Comparison of ENCODE assay signal across 8 cellular contexts in the genomic region with DNA sequence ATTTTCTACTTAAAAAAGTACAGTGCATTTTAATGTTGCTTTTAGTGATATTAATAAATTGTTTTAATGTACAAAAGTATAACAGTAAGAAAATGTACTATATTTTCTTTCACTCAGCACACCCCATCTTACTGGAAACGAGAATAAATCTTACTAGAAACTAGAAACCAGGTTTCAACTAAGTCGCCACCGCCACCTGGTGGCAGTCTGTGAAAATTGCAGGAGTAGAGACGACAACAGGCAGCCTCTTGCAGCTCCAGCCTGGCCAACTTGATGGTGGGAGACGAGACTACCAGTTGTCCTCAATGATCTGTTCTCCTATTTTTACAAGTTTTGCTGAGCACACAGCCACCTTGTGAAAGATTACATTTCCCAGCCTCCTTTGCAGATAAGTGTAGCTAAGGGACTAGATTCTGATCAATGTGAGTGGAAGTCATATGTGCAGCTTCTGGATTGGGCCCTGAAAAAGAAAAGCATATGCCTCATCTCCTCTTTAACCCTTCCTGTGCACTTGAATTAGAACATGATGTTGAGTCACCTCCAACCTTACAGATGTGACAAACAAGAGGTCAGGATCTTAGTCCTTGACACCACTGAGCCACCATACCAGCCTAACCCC. TPM values are rescaled to one million over a fixed set of nuclear protein-coding genes. Genes with fewer than 3 reads are reported as not detected.
DNase-seq lines count a peak whose midpoint lies in the region; ATAC-seq and TF ChIP-seq lines count a peak whose summit lies in the region.

No MANE protein-coding gene starts in this region.

- H2AFZ ChIP-seq in neural cell (ENCODE audit: low read depth, low read length): no peak overlapping the region

- peaks cover 5% of the 10 kb centered on the region for H3K9me3 ChIP-seq in WERI-Rb-1 (ENCODE audit: severe bottlenecking)
- no peaks in the 10 kb centered on the region for H3K9me3 ChIP-seq in neural cell (ENCODE audit: low read length)

- H3F3A ChIP-seq in neural cell (ENCODE audit: insufficient read depth, low read length, poor library complexity, severe bottlenecking): no peaks in the 10 kb centered on the region

- H3K27ac ChIP-seq in WERI-Rb-1 (no peak overlapping the region), neural cell (ENCODE audit: low read length) (no peak overlapping the region)

- TF ChIP-seq EP300 in neural cell (conservative IDR thresholded peaks at IDR 0.05; ENCODE audit: poor library complexity, severe bottlenecking): no peak

- TF ChIP-seq CTCF in WERI-Rb-1 (IDR thresholded peaks at IDR 0.05; ENCODE audit: low read depth, low read length): peak; percentile 86
- TF ChIP-seq CTCF in neural cell (IDR thresholded peaks at IDR 0.05; ENCODE audit: poor library complexity, severe bottlenecking): peak; percentile 53

- H3K4me3 ChIP-seq in WERI-Rb-1 (ENCODE audit: low read depth, low read length) (no peak overlapping the region), neural cell (ENCODE audit: low read length) (no peak overlapping the region)

- no peak for ATAC-seq in HG03025 (IDR thresholded peaks at IDR 0.05; ENCODE audit: low FRiP score, unreplicated experiment)

- H4K20me1 ChIP-seq in neural cell (ENCODE audit: insufficient read depth): no peaks in the 10 kb centered on the region

- DNase-seq in SIG-M5 treated with dmso at 0.1 percent for 504 hours (lab: John Stamatoyannopoulos, UW; ENCODE audit: unreplicated experiment) (peak; percentile 82), SIG-M5 (lab: John Stamatoyannopoulos, UW) (no peak), NCI-H1694 treated with DMSO at 0.1 percent for 48 hours (lab: John Stamatoyannopoulos, UW) (peak; percentile 73), WERI-Rb-1 (peak; percentile 87), ureter (ENCODE audit: low spot score) (no peak)
- DNase-seq in effector CD8-positive, alpha-beta T cell (lab: John Stamatoyannopoulos, UW): peak; percentile 12

- no peaks in the 10 kb centered on the region for H3K9me2 ChIP-seq in neural cell (ENCODE audit: insufficient read depth, low read length)

- H3K27me3 ChIP-seq in WERI-Rb-1 (ENCODE audit: insufficient read depth, low read depth, severe bottlenecking): no peaks in the 10 kb centered on the region
- no peaks in the 10 kb centered on the region for H3K27me3 ChIP-seq in neural cell (ENCODE audit: insufficient read depth, low read depth, low read length)

- H3K4me2 ChIP-seq in neural cell (ENCODE audit: low read length): no peak overlapping the region

- H3K36me3 ChIP-seq in WERI-Rb-1: no peaks in the 10 kb centered on the region
- H3K36me3 ChIP-seq in neural cell (ENCODE audit: insufficient read depth, low read length): no peaks in the 10 kb centered on the region

- TF ChIP-seq RAD21 in neural cell (conservative IDR thresholded peaks at IDR 0.05): peak; percentile 35

- no peaks in the 10 kb centered on the region for H3K79me2 ChIP-seq in neural cell (replicated peaks; ENCODE audit: insufficient read depth, low read length)

- no peak overlapping the region for H3K9ac ChIP-seq in neural cell (ENCODE audit: low read length)

TF ChIP-seq in neural cell, 6 proteins besides CTCF, POLR2A, EP300 and RAD21:
- TF ChIP-seq TAF1 (IDR thresholded peaks at IDR 0.05; ENCODE audit: low read depth) (no peak), EZH2 (IDR thresholded peaks at IDR 0.05; ENCODE audit: borderline replicate concordance, insufficient read depth, low read length, poor library complexity, severe bottlenecking) (no peak), SMC3 (conservative IDR thresholded peaks at IDR 0.05; ENCODE audit: poor library complexity) (no peak), MXI1 (conservative IDR thresholded peaks at IDR 0.05; ENCODE audit: poor library complexity, severe bottlenecking) (no peak), POLR2AphosphoS5 (IDR thresholded peaks at IDR 0.05) (no peak)
- TF ChIP-seq, protein P1, sequence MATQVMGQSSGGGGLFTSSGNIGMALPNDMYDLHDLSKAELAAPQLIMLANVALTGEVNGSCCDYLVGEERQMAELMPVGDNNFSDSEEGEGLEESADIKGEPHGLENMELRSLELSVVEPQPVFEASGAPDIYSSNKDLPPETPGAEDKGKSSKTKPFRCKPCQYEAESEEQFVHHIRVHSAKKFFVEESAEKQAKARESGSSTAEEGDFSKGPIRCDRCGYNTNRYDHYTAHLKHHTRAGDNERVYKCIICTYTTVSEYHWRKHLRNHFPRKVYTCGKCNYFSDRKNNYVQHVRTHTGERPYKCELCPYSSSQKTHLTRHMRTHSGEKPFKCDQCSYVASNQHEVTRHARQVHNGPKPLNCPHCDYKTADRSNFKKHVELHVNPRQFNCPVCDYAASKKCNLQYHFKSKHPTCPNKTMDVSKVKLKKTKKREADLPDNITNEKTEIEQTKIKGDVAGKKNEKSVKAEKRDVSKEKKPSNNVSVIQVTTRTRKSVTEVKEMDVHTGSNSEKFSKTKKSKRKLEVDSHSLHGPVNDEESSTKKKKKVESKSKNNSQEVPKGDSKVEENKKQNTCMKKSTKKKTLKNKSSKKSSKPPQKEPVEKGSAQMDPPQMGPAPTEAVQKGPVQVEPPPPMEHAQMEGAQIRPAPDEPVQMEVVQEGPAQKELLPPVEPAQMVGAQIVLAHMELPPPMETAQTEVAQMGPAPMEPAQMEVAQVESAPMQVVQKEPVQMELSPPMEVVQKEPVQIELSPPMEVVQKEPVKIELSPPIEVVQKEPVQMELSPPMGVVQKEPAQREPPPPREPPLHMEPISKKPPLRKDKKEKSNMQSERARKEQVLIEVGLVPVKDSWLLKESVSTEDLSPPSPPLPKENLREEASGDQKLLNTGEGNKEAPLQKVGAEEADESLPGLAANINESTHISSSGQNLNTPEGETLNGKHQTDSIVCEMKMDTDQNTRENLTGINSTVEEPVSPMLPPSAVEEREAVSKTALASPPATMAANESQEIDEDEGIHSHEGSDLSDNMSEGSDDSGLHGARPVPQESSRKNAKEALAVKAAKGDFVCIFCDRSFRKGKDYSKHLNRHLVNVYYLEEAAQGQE (IDR thresholded peaks at IDR 0.05; ENCODE audit: borderline replicate concordance): no peak

RNA-seq across cellular contexts. Expression of a gene that starts 8.7 kb away (rescaled TPM):
- polyA plus RNA-seq in neural cell: not detected in 2 replicates
- under 0.01 TPM in 1 of 2 replicates, not detected in the other for polyA minus RNA-seq in neural cell
- total RNA-seq in ureter: 0.29 TPM

Comparison
In these comparisons a context has a peak if more than half of its experiments do, and no peak if none do; other contexts are left out.
1. DNase-seq: peak in SIG-M5 treated with dmso at 0.1 percent for 504 hours (single experiment), NCI-H1694 treated with DMSO at 0.1 percent for 48 hours (single experiment), WERI-Rb-1 (single experiment) and effector CD8-positive, alpha-beta T cell (single experiment); none in SIG-M5 (single experiment) and ureter (single experiment).